Comparison of ENCODE assay signal across 7 cellular contexts in the genomic region with DNA sequence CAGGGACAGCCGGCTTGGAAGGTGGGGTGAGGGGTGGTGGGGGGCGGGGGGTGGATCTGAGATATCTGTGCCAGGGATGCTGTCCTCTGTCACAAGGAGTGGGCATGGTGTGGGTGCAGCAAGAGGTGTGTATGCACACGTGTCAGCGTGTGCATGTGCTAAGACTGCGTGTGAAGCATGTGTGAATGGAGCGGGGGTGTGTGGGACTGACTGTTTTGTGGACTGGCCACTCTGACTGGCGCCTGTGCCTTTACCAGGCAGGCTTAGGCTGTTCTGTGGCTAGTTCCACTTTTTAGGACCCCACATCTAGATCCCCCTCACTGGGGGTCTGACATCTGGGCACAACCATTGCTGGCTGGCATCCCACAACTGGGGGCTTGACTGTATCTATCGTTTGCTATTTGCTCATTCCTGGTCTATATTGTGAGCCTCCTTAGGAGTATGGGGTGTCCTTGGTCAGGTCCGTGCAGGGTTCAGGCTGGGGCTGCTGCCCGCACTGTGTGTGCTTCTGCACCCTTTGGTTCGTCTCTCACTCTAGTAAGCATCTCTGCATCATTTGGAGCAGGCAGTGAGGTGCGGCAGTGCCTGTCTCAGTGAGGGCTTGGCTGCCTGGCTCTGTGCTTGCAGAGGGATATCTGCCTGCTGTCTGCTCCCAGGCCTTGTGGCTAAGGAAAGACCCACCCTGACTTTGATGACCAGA. TPM values are rescaled to one million over a fixed set of nuclear protein-coding genes. Genes with fewer than 3 reads are reported as not detected.
DNase-seq lines count a peak whose midpoint lies in the region; ATAC-seq and TF ChIP-seq lines count a peak whose summit lies in the region.

No MANE protein-coding gene starts in this region.

- H3K36me3 ChIP-seq in H7 (replicated peaks; ENCODE audit: control insufficient read depth, insufficient read depth, low read length) (no peaks in the 10 kb centered on the region; the same call in 1 of the 2 replicates), left ventricle myocardium inferior (peaks cover 1% of the 10 kb centered on the region)

- ATAC-seq in stimulated activated memory B cell treated with anti-CD40 and anti-IgM and Interleukin-4, amounts not matched to agents 10 μg/mL and 1 μg/mL and 100 μg/mL, for 72 hours, result no peak

- peak overlapping the region; percentile 87 for H3K27ac ChIP-seq in left ventricle myocardium inferior (replicated peaks)

- peaks cover 51% of the 10 kb centered on the region for H3K4me1 Mint-ChIP-seq in activated CD4-positive, alpha-beta memory T cell treated with anti-CD3 and anti-CD28 coated beads for 36 hours (ENCODE audit: low read depth)
- H3K4me1 Mint-ChIP-seq in stimulated activated memory B cell treated with anti-CD40 and anti-IgM and Interleukin-4, amounts not matched to agents 10 μg/mL and 1 μg/mL and 100 μg/mL, for 72 hours, result peaks cover 89% of the 10 kb centered on the region

- peak overlapping the region; percentile 96 for H3K27ac Mint-ChIP-seq in activated CD4-positive, alpha-beta memory T cell treated with anti-CD3 and anti-CD28 coated beads for 36 hours
- peak overlapping the region; percentile 89 for H3K27ac Mint-ChIP-seq in stimulated activated memory B cell treated with anti-CD40 and anti-IgM and Interleukin-4, amounts not matched to agents 10 μg/mL and 1 μg/mL and 100 μg/mL, for 72 hours

- DNase-seq in H7 (peak; percentile 33), left ventricle myocardium inferior (no peak), NCI-H1694 treated with DMSO at 0.1 percent for 48 hours (lab: John Stamatoyannopoulos, UW) (no peak), H4 (ENCODE audit: low spot score) (no peak), activated gamma-delta T cell treated with Interleukin-2 at 50 U/mL for 16 hours (no peak)
- peak; percentile 57 for DNase-seq in activated CD4-positive, alpha-beta memory T cell treated with anti-CD3 and anti-CD28 coated beads for 36 hours

- H3K4me3 Mint-ChIP-seq in activated CD4-positive, alpha-beta memory T cell treated with anti-CD3 and anti-CD28 coated beads for 36 hours, result peak overlapping the region; percentile 98
- peak overlapping the region; percentile 96 for H3K4me3 Mint-ChIP-seq in stimulated activated memory B cell treated with anti-CD40 and anti-IgM and Interleukin-4, amounts not matched to agents 10 μg/mL and 1 μg/mL and 100 μg/mL, for 72 hours

- H3K9me3 Mint-ChIP-seq in activated CD4-positive, alpha-beta memory T cell treated with anti-CD3 and anti-CD28 coated beads for 36 hours, result no peaks in the 10 kb centered on the region
- no peaks in the 10 kb centered on the region for H3K9me3 Mint-ChIP-seq in stimulated activated memory B cell treated with anti-CD40 and anti-IgM and Interleukin-4, amounts not matched to agents 10 μg/mL and 1 μg/mL and 100 μg/mL, for 72 hours

- CTCF ChIA-PET in activated CD4-positive, alpha-beta memory T cell treated with anti-CD3 and anti-CD28 coated beads for 36 hours (lab: Charles Lee), result interaction anchor here (0.8 to 3.6 kb wide), 4 partner anchors 9 to 131 kb away, joined by 3 to 17 read pairs (median 6); no protein-coding TSS in a partner anchor

- H3K27me3 Mint-ChIP-seq in activated CD4-positive, alpha-beta memory T cell treated with anti-CD3 and anti-CD28 coated beads for 36 hours, result no peaks in the 10 kb centered on the region
- no peaks in the 10 kb centered on the region for H3K27me3 Mint-ChIP-seq in stimulated activated memory B cell treated with anti-CD40 and anti-IgM and Interleukin-4, amounts not matched to agents 10 μg/mL and 1 μg/mL and 100 μg/mL, for 72 hours

- H3K4me3 ChIP-seq in H7 (ENCODE audit: insufficient read depth, low read depth, low read length) (peak overlapping the region; percentile 96), left ventricle myocardium inferior (peak overlapping the region; percentile 85)

- POLR2A ChIA-PET in activated CD4-positive, alpha-beta memory T cell treated with anti-CD3 and anti-CD28 coated beads for 36 hours (lab: Charles Lee), result interaction anchor here (2.8 kb wide), 1 partner anchor 73 kb away, joined by 35 read pairs; a partner anchor contains a TSS

- H3K9me3 ChIP-seq in left ventricle myocardium inferior (replicated peaks), result no peaks in the 10 kb centered on the region

- peaks cover 68% of the 10 kb centered on the region for H3K4me1 ChIP-seq in left ventricle myocardium inferior

- no peak for TF ChIP-seq CTCF in left ventricle myocardium inferior (IDR thresholded peaks at IDR 0.05; ENCODE audit: borderline replicate concordance)

- intact Hi-C loops in activated CD4-positive, alpha-beta memory T cell treated with anti-CD3 and anti-CD28 coated beads for 36 hours (cut with micrococcal nuclease), result loop anchor here (1.0 to 5.0 kb wide), 5 partner anchors 73 to 717 kb away; a partner anchor contains a TSS
- intact Hi-C loops in left ventricle myocardium inferior (cut with micrococcal nuclease), result no loop called here

- peaks cover 7% of the 10 kb centered on the region for H3K36me3 Mint-ChIP-seq in activated CD4-positive, alpha-beta memory T cell treated with anti-CD3 and anti-CD28 coated beads for 36 hours
- H3K36me3 Mint-ChIP-seq in stimulated activated memory B cell treated with anti-CD40 and anti-IgM and Interleukin-4, amounts not matched to agents 10 μg/mL and 1 μg/mL and 100 μg/mL, for 72 hours, result peaks cover 8% of the 10 kb centered on the region

- H3K27me3 ChIP-seq in H7 (ENCODE audit: control insufficient read depth, insufficient read depth, low read length) (no peaks in the 10 kb centered on the region), left ventricle myocardium inferior (ENCODE audit: low read depth) (no peaks in the 10 kb centered on the region)

RNA-seq across cellular contexts. Expression of a gene that starts 1.9 kb away (rescaled TPM):
- total RNA-seq in H7 (2014; rRNA removed; shearing (Covaris generic)), result 78.0 and 83.7 TPM in 2 replicates
- total RNA-seq in activated CD4-positive, alpha-beta memory T cell treated with anti-CD3 and anti-CD28 coated beads for 36 hours, result 10 to 100 TPM; 79.1 to 93.3 TPM
- total RNA-seq in left ventricle myocardium inferior, result 12.9 TPM
- 37.0 and 41.6 TPM in 2 replicates for total RNA-seq in H4 (2014; rRNA removed; shearing (Covaris generic))

RNA-seq across cellular contexts. Expression of a gene that starts 2.1 kb away (rescaled TPM):
- total RNA-seq in H7 (2014; rRNA removed; shearing (Covaris generic)), result not detected in 2 replicates
- under 1 TPM; 0.29 to 0.31 TPM for total RNA-seq in activated CD4-positive, alpha-beta memory T cell treated with anti-CD3 and anti-CD28 coated beads for 36 hours
- not detected for total RNA-seq in left ventricle myocardium inferior
- 0.46 TPM in 1 of 2 replicates, not detected in the other for total RNA-seq in H4 (2014; rRNA removed; shearing (Covaris generic))

RNA-seq across cellular contexts. Expression of a gene that starts 34.3 kb away (rescaled TPM):
- total RNA-seq in H7 (2014; rRNA removed; shearing (Covaris generic)), result 31.2 and 43.2 TPM in 2 replicates
- 10 to 100 TPM in 1 of 2 experiments, 1 to 10 TPM in 1; 8.2 to 12.0 TPM for total RNA-seq in activated CD4-positive, alpha-beta memory T cell treated with anti-CD3 and anti-CD28 coated beads for 36 hours
- 36.8 TPM for total RNA-seq in left ventricle myocardium inferior
- 15.9 and 27.2 TPM in 2 replicates for total RNA-seq in H4 (2014; rRNA removed; shearing (Covaris generic))

RNA-seq across cellular contexts. Expression of a gene that starts 46.3 kb away (rescaled TPM):
- total RNA-seq in H7 (2014; rRNA removed; shearing (Covaris generic)), result 10.8 and 17.7 TPM in 2 replicates
- total RNA-seq in activated CD4-positive, alpha-beta memory T cell treated with anti-CD3 and anti-CD28 coated beads for 36 hours, result 10 to 100 TPM in 1 of 2 experiments, 1 to 10 TPM in 1; 8.2 to 11.9 TPM
- total RNA-seq in left ventricle myocardium inferior, result 67.3 TPM
- total RNA-seq in H4 (2014; rRNA removed; shearing (Covaris generic)), result 1.6 and 4.6 TPM in 2 replicates

Comparison
In these comparisons a context has a peak if more than half of its experiments do, and no peak if none do; other contexts are left out.
1. DNase-seq: peak in H7 (single experiment) and activated CD4-positive, alpha-beta memory T cell treated with anti-CD3 and anti-CD28 coated beads for 36 hours (single experiment); none in left ventricle myocardium inferior (single experiment), NCI-H1694 treated with DMSO at 0.1 percent for 48 hours (single experiment), H4 (single experiment) and activated gamma-delta T cell treated with Interleukin-2 at 50 U/mL for 16 hours (single experiment).